In genomic region chr9:127612993-127613954, GRCh38 we compare ENCODE assay signal across 8 cellular contexts. TPM values are rescaled to one million over a fixed set of nuclear protein-coding genes. Genes with fewer than 3 reads are reported as not detected.
DNase-seq lines count a peak whose midpoint lies in the region; ATAC-seq and TF ChIP-seq lines count a peak whose summit lies in the region.

No MANE protein-coding gene starts in this region.

- H3K27me3 ChIP-seq in right cardiac atrium (ENCODE audit: control insufficient read depth, insufficient read depth) = no peaks in the 10 kb centered on the region
- H3K27me3 ChIP-seq in prostate gland (replicated peaks; ENCODE audit: insufficient read depth) = no peaks in the 10 kb centered on the region

- TF ChIP-seq CTCF in prostate gland (IDR thresholded peaks at IDR 0.05) = no peak

- intact Hi-C loops in right cardiac atrium (cut with DNase I) = loop anchor here in 1 of 4 donors (5.0 to 10.0 kb wide), 2 partner anchors 82 to 104 kb away; partner anchors contain the start of genes PTRH1 and TTC16
- intact Hi-C loops in prostate gland (cut with DNase I) = loop anchor here (5.0 kb wide), 2 partner anchors 104 to 304 kb away; partner anchors contain the start of genes PTRH1, ST6GALNAC4 and TTC16

- 4% methylated on average over 44 of the region's 44 CpGs for WGBS in right cardiac atrium
- WGBS in prostate gland = 7% methylated on average over 44 of the region's 44 CpGs

- no peaks in the 10 kb centered on the region for H3K36me3 ChIP-seq in prostate gland

- peak; percentile 54 for TF ChIP-seq POLR2A in prostate gland (IDR thresholded peaks at IDR 0.05)

- H3K27ac ChIP-seq in right cardiac atrium (ENCODE audit: low read length) = peak overlapping the region; percentile 50
- H3K27ac ChIP-seq in prostate gland = peak overlapping the region; percentile 86 to 89

- H3K9me3 ChIP-seq in right cardiac atrium (ENCODE audit: control insufficient read depth, low read length) = no peaks in the 10 kb centered on the region
- no peaks in the 10 kb centered on the region for H3K9me3 ChIP-seq in prostate gland

- no peak for ATAC-seq in activated CD4-positive, CD25-positive, alpha-beta regulatory T cell treated with anti-CD3 and anti-CD28 coated beads, Interleukin-2, amount 50 U/mL, for 24 hours
- ATAC-seq in right cardiac atrium (peak; percentile 77 to 91), GM21526 (IDR thresholded peaks at IDR 0.05; ENCODE audit: low FRiP score, unreplicated experiment) (no peak)

- H3K4me1 ChIP-seq in right cardiac atrium (ENCODE audit: control insufficient read depth, insufficient read depth, low read length) (no peaks in the 10 kb centered on the region), prostate gland (replicated peaks) (no peaks in the 10 kb centered on the region)

- peak; percentile 30 for DNase-seq in activated CD4-positive, CD25-positive, alpha-beta regulatory T cell treated with anti-CD3 and anti-CD28 coated beads, Interleukin-2, amount 50 U/mL, for 72 hours
- DNase-seq in SW 1271 (lab: John Stamatoyannopoulos, UW) (peak; percentile 37 to 64), anterior cingulate cortex (lab: John Stamatoyannopoulos, UW) (peak in 52 of 58 donors; percentile 8 to 71 (median 34)), right cardiac atrium (peak; percentile 89 to 93 (median 93)), prostate gland (ENCODE audit: low spot score) (peak; percentile 44), COLO829 (ENCODE audit: low spot score) (no peak)

- peak overlapping the region; percentile 95 for H3K4me3 ChIP-seq in right cardiac atrium (ENCODE audit: low read length)
- peak overlapping the region; percentile 81 to 98 for H3K4me3 ChIP-seq in prostate gland

RNA-seq across cellular contexts. Expression of gene STXBP1, which starts 1.2 kb away (rescaled TPM):
- 10 to 100 TPM; 30.0 to 43.3 (median 41.2) TPM for total RNA-seq in right cardiac atrium
- 19.4 TPM for polyA plus RNA-seq in right cardiac atrium
- total RNA-seq in prostate gland = 10 to 100 TPM; 32.2 to 47.6 TPM

Comparison
In these comparisons a context has a peak if more than half of its experiments do, and no peak if none do; other contexts are left out.
1. ATAC-seq: peak in right cardiac atrium (2 of 2); none in activated CD4-positive, CD25-positive, alpha-beta regulatory T cell treated with anti-CD3 and anti-CD28 coated beads, Interleukin-2, amount 50 U/mL, for 24 hours (0 of 2) and GM21526 (single experiment).